8 cellular contexts compared by ENCODE assay signal in the genomic region with DNA sequence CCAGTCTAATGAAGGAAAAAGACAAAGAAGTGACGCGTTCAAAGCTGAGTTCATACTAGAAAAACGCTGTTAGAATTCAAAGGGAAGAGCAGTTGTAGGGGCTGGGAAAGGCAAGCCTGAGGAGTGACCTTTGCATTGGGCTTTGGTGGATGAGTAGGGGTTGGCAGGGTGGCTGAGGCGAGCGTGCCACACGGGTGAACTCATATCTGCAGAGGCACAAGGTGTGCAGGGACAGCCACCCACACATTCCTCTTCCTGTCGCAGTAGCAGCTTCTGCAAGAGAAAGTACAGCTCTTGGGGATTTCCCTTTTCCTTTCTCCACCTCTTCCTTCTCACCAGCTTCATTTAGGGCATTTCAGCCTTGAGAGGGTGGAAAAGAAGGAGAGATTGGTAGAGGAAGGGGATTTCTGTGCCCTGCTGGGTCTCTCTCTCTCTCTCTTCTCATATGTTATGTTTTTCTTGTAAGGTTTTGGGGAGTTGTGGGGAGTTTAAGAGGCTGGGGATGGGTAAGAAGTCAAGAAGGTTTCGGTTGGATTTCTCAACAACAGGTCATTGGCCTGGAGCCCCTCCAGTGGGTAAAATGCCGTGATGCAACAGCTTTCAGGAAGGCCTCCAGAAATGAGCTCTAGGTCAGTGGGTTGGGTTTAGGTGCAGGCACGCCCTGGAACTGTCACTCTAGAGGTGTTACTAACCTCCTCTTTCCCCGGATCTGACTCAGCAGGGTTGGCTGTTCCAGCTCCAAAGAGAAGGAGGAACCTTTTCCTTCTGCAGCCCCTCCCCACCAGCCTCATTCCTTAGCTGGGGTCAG. TPM values are rescaled to one million over a fixed set of nuclear protein-coding genes. Genes with fewer than 3 reads are reported as not detected.
A peak's percentile ranks its signal among the peaks of the same experiment; 100 is the strongest.
DNase-seq lines count a peak whose midpoint lies in the region; ATAC-seq and TF ChIP-seq lines count a peak whose summit lies in the region.

No MANE protein-coding gene starts in this region.

- peak overlapping the region in 1 of 7 experiments; percentile 8 for H3K4me3 ChIP-seq in skin epidermis

- peaks cover 3% of the 10 kb centered on the region for H3K9me3 Mint-ChIP-seq in mesothelial cell of epicardium

- ATAC-seq in GM18502 (IDR thresholded peaks at IDR 0.05; ENCODE audit: poor library complexity, unreplicated experiment) (peak; percentile 61), HG02798 (IDR thresholded peaks at IDR 0.05; ENCODE audit: poor library complexity, unreplicated experiment) (peak; percentile 39)

- peaks cover 9% of the 10 kb centered on the region for H3K36me3 Mint-ChIP-seq in mesothelial cell of epicardium

- H3K27ac Mint-ChIP-seq in mesothelial cell of epicardium, result no peak overlapping the region

- no peak overlapping the region for H3K4me3 Mint-ChIP-seq in mesothelial cell of epicardium

- DNase-seq in NOMO-1 treated with dmso at 0.1 percent for 144 hours (lab: John Stamatoyannopoulos, UW; ENCODE audit: unreplicated experiment) (peak; percentile 96), fibroblast of the conjunctiva (ENCODE audit: low read depth) (peak; percentile 67), mesothelial cell of epicardium (ENCODE audit: low spot score in 2 of 2, unreplicated experiment in 2 of 2) (no peak), cerebellum (ENCODE audit: low spot score) (no peak)
- DNase-seq in activated T-cell treated with anti-CD3 and anti-CD28 coated beads, Interleukin-2, amount 50 U/mL, for 1 hour, result peak; percentile 55

- peaks cover 15% of the 10 kb centered on the region for H3K4me1 Mint-ChIP-seq in mesothelial cell of epicardium

- TF ChIP-seq CTCF in mesothelial cell of epicardium (IDR thresholded peaks at IDR 0.05; ENCODE audit: unreplicated experiment), result no peak

- H3K27ac ChIP-seq in skin epidermis, result peak overlapping the region in 18 of 21 experiments; percentile 0 to 75 (median 54)

- H3K27me3 Mint-ChIP-seq in mesothelial cell of epicardium (ENCODE audit: low read depth), result no peaks in the 10 kb centered on the region

RNA-seq across cellular contexts. Expression of gene ODC1, which starts 40.1 kb away (rescaled TPM):
- total RNA-seq in mesothelial cell of epicardium (138 to 148 TPM (median 148 TPM) in 3 replicates), cerebellum (104 TPM)

Comparison
In these comparisons a context has a peak if more than half of its experiments do, and no peak if none do; other contexts are left out.
1. DNase-seq: peak in NOMO-1 treated with dmso at 0.1 percent for 144 hours (single experiment), activated T-cell treated with anti-CD3 and anti-CD28 coated beads, Interleukin-2, amount 50 U/mL, for 1 hour (single experiment) and fibroblast of the conjunctiva (single experiment); none in mesothelial cell of epicardium (0 of 2) and cerebellum (single experiment).